In the genomic region with DNA sequence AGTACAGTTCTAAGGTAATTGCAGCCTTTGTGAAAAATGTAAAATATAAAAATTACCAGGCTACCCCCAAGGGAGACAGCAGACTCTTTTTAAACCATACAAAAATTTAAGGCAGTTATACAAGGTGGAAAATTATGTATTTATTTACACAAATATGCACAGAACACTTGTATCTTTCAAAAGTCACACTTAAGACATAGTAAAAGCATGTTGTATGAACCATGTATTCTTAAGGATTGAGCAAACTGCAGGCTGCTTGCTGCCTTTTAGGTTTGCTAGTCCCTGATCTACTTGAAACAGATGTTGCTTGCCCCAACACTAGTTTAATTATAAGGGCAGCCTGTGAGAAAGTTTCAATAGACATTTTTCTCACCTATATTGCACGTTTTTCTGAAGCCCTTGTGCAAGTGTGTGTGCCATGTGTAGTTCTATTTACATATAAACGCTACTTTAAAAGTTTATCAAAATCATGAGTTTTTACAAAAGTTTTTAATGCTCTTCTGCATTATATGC, we compare ENCODE assay signal across 8 cellular contexts.
DNase-seq lines count a peak whose midpoint lies in the region; ATAC-seq, FAIRE-seq and TF ChIP-seq lines count a peak whose summit lies in the region.

No MANE protein-coding gene starts in this region.

- H3K9me2 ChIP-seq in PC-3 (replicated peaks; ENCODE audit: low read length) = no peaks in the 10 kb centered on the region

- H3K79me2 ChIP-seq in PC-3 (ENCODE audit: low read length) = peaks cover 21% of the 10 kb centered on the region

- BruUV-seq in PC-3 (replicated peaks; lab: Mats Ljungman, UMichigan) = no TSS peak

- H3K9me3 ChIP-seq in PC-3 (ENCODE audit: low read length) = no peaks in the 10 kb centered on the region

- intact Hi-C loops in PC-3 (cut with micrococcal nuclease) = loop anchor here (2.0 to 10.0 kb wide), 5 partner anchors 47 to 1145 kb away; a partner anchor contains a TSS

- CTCF ChIA-PET in PC-3 (lab: Charles Lee) = no interaction called here

- no peaks in the 10 kb centered on the region for H3K27me3 ChIP-seq in PC-3 (ENCODE audit: low read length)

- peaks cover 15% of the 10 kb centered on the region for H3K4me1 ChIP-seq in PC-3 (ENCODE audit: insufficient read depth, low read length)

- H2AFZ ChIP-seq in PC-3 (ENCODE audit: low read length) = no peak overlapping the region

- H3K4me2 ChIP-seq in PC-3 (ENCODE audit: low read length) = peak overlapping the region; percentile 96

- H3K27ac ChIP-seq in PC-3 (ENCODE audit: low read length) = peak overlapping the region; percentile 77; the same call in 1 of the 2 replicates

- DNase-seq in GM12891 (ENCODE audit: insufficient read length, low spot score) = no peak
- DNase-seq in PC-3 = no peak
- peak; percentile 17 to 29 for DNase-seq in erythroblast (lab: John Stamatoyannopoulos, UW)
- DNase-seq in retinal pigment epithelial cell (ENCODE audit: low read depth) = no peak
- no peak for DNase-seq in H54 (ENCODE audit: insufficient read length, low spot score)
- no peak for DNase-seq in Kasumi-1 (lab: John Stamatoyannopoulos, UW)

- TF ChIP-seq POLR2A in GM12891 (IDR thresholded peaks at IDR 0.05; ENCODE audit: low read depth, low read length) (no peak; the same call in 1 of the 2 replicates), erythroblast (IDR thresholded peaks at IDR 0.05; ENCODE audit: low read length) (no peak), H54 (IDR thresholded peaks at IDR 0.05; ENCODE audit: low read depth, low read length) (no peak)

- TF ChIP-seq CTCF in PC-3 (conservative IDR thresholded peaks at IDR 0.05; ENCODE audit: low read depth, low read length) (no peak), retinal pigment epithelial cell (conservative IDR thresholded peaks at IDR 0.05; ENCODE audit: low read depth, low read length) (no peak)

- H3K9ac ChIP-seq in PC-3 (ENCODE audit: low read length) = peak overlapping the region; percentile 100

- ATAC-seq in PC-3 = no peak
- no peak for ATAC-seq in HG03457 (IDR thresholded peaks at IDR 0.05; ENCODE audit: unreplicated experiment)
- no peak for ATAC-seq in activated CD4-positive, CD25-positive, alpha-beta regulatory T cell treated with anti-CD3 and anti-CD28 coated beads, Interleukin-2, amount 50 U/mL, for 24 hours

- H3K4me3 ChIP-seq in PC-3 (ENCODE audit: low read length) (peak overlapping the region; percentile 100), retinal pigment epithelial cell (ENCODE audit: low read length) (peak overlapping the region; percentile 71)

- peaks cover 24% of the 10 kb centered on the region for H3F3A ChIP-seq in PC-3 (ENCODE audit: low read length, unreplicated experiment)

- POLR2A ChIA-PET in PC-3 (lab: Charles Lee; ENCODE audit: unreplicated experiment) = no interaction called here

- peaks cover 27% of the 10 kb centered on the region for H3K36me3 ChIP-seq in PC-3 (ENCODE audit: low read depth, low read length)

- FAIRE-seq in GM12891 (lab: Jason Lieb, UNC) = no peak
- FAIRE-seq in H54 (lab: Jason Lieb, UNC) = no peak

- H4K20me1 ChIP-seq in PC-3 (ENCODE audit: low read length) = peaks cover 31% of the 10 kb centered on the region

TF ChIP-seq in GM12891, 5 proteins besides CTCF, POLR2A, EP300 and RAD21:
- TF ChIP-seq TAF1 (IDR thresholded peaks at IDR 0.05; ENCODE audit: low read depth, low read length) (no peak), PAX5 (IDR thresholded peaks at IDR 0.05; ENCODE audit: insufficient read depth, low read length, severe bottlenecking) (no peak), POLR2AphosphoS5 (IDR thresholded peaks at IDR 0.05; ENCODE audit: low read depth, low read length) (0 out of 2 replicates have a peak, but pooled peaks have one; percentile 23), SPI1 (IDR thresholded peaks at IDR 0.05; ENCODE audit: low read depth, low read length) (no peak), POU2F2 (IDR thresholded peaks at IDR 0.05; ENCODE audit: low read depth, low read length) (no peak)

Comparison
In these comparisons a context has a peak if more than half of its experiments do, and no peak if none do; other contexts are left out.
1. DNase-seq: peak in erythroblast (2 of 2); none in GM12891 (single experiment), PC-3 (single experiment), retinal pigment epithelial cell (single experiment), H54 (single experiment) and Kasumi-1 (0 of 2).